In genomic region chr5:81853005-81853357, GRCh38 we compare ENCODE assay signal across 8 cellular contexts.
DNase-seq lines count a peak whose midpoint lies in the region; ATAC-seq and TF ChIP-seq lines count a peak whose summit lies in the region.

No MANE protein-coding gene starts in this region.

- no peak overlapping the region for H3K4me3 ChIP-seq in AG04450 (ENCODE audit: low read depth, low read length)
- H3K4me3 ChIP-seq in HEK293 (ENCODE audit: low read depth, low read length), result no peak overlapping the region

- H3K9me3 Mint-ChIP-seq in brain (peaks cover 0 to 2% (median 0%) of the 10 kb centered on the region in 5 experiments), nephron progenitor cell (no peaks in the 10 kb centered on the region)

- H3K4me1 ChIP-seq in HEK293 (ENCODE audit: control insufficient read depth, insufficient read depth, low read length), result peaks cover 8% of the 10 kb centered on the region

- H3K36me3 Mint-ChIP-seq in brain (no peaks in the 10 kb centered on the region), nephron progenitor cell (ENCODE audit: low read depth) (no peaks in the 10 kb centered on the region)

- CTCF ChIA-PET in AG04450 (lab: Charles Lee), result interaction anchor here (2.7 kb wide), 1 partner anchor 312 kb away, joined by 19 read pairs; no protein-coding TSS in a partner anchor
- CTCF ChIA-PET in HEK293 (lab: Yijun Ruan, JAX), result interaction anchor here (1.0 kb wide), 1 partner anchor 316 kb away, joined by 3 read pairs; no protein-coding TSS in a partner anchor

- DNase-seq in AG04450 (ENCODE audit: low read depth, low spot score) (no peak), nephron progenitor cell (no peak), KBM-7 (no peak), NK-92 (lab: John Stamatoyannopoulos, UW; ENCODE audit: unreplicated experiment) (no peak), RPMI8226 (no peak)

- H3K9me3 ChIP-seq in AG04450 (ENCODE audit: control insufficient read depth, insufficient read depth, low read length) (no peaks in the 10 kb centered on the region), HEK293 (ENCODE audit: control insufficient read depth, insufficient read depth, low read depth, low read length) (no peaks in the 10 kb centered on the region)

- H3K36me3 ChIP-seq in HEK293 (ENCODE audit: control insufficient read depth in 2 of 2, insufficient read depth in 1 of 2, low read length in 2 of 2), result no peaks in the 10 kb centered on the region

- no peak for ATAC-seq in HG03439 (IDR thresholded peaks at IDR 0.05; ENCODE audit: unreplicated experiment)

- peak overlapping the region; percentile 94 to 100 (median 99) for H3K27ac Mint-ChIP-seq in brain
- peak overlapping the region; percentile 98 for H3K27ac Mint-ChIP-seq in nephron progenitor cell

- peaks cover 99% of the 10 kb centered on the region for H3K4me1 Mint-ChIP-seq in brain
- peaks cover 92% of the 10 kb centered on the region for H3K4me1 Mint-ChIP-seq in nephron progenitor cell

- no peak for TF ChIP-seq CTCF in AG04450 (IDR thresholded peaks at IDR 0.05; ENCODE audit: low read depth, low read length)
- no peak for TF ChIP-seq CTCF in HEK293 (tag by site-specific recombination; IDR thresholded peaks at IDR 0.05)
- TF ChIP-seq CTCF in brain (conservative IDR thresholded peaks at IDR 0.05), result no peak
- no peak for TF ChIP-seq CTCF in nephron progenitor cell (IDR thresholded peaks at IDR 0.05)

- peak overlapping the region; percentile 83 to 97 (median 92) for H3K4me3 Mint-ChIP-seq in brain
- peak overlapping the region; percentile 91 for H3K4me3 Mint-ChIP-seq in nephron progenitor cell

- POLR2A ChIA-PET in AG04450 (lab: Yijun Ruan, JAX) (interaction anchor here (1.9 to 3.4 kb wide), 3 partner anchors 64 to 313 kb away, joined by 18 to 199 read pairs (median 32); partner anchors contain the start of gene SSBP2), HEK293 (lab: Yijun Ruan, JAX) (interaction anchor here (0.8 to 3.3 kb wide), 4 partner anchors 98 to 312 kb away, joined by 3 to 142 read pairs (median 14); partner anchors contain the start of gene SSBP2)

- in situ Hi-C loops in KBM-7 (cut with MboI; ENCODE audit: low pct_unique_long_range_greater_than_20kb, low sequenced_read_pairs), result no loop called here

- no peaks in the 10 kb centered on the region for H3K27me3 Mint-ChIP-seq in brain
- peaks cover 4% of the 10 kb centered on the region for H3K27me3 Mint-ChIP-seq in nephron progenitor cell (ENCODE audit: low read depth, poor library complexity)

- H3K27ac ChIP-seq in AG04450 (ENCODE audit: low read depth, low read length) (peak overlapping the region; percentile 31), HEK293 (ENCODE audit: extremely low read depth, low read depth, low read length) (peak overlapping the region; percentile 39; the same call in 1 of the 2 replicates)

- H3K27me3 ChIP-seq in AG04450 (ENCODE audit: control insufficient read depth, insufficient read depth, low read length), result no peaks in the 10 kb centered on the region

TF ChIP-seq in HEK293, 187 proteins besides CTCF, POLR2A, EP300 and RAD21:
- TF ChIP-seq ZNF423 (tag by site-specific recombination; IDR thresholded peaks at IDR 0.05), result 0 out of 2 replicates have a peak, but pooled peaks have one; percentile 3
- TF ChIP-seq ZSCAN16 (tag by site-specific recombination; IDR thresholded peaks at IDR 0.05), result no peak
- 0 out of 2 replicates have a peak, but pooled peaks have one; percentile 28 for TF ChIP-seq ZNF664 (tag by site-specific recombination; IDR thresholded peaks at IDR 0.05)
- no peak for TF ChIP-seq ZNF280C (tag by site-specific recombination; IDR thresholded peaks at IDR 0.05)
- TF ChIP-seq ZSCAN23 (tag by site-specific recombination; IDR thresholded peaks at IDR 0.05), result no peak
- TF ChIP-seq GLIS1 (tag by site-specific recombination; IDR thresholded peaks at IDR 0.05), result 0 out of 2 replicates have a peak, but pooled peaks have one; percentile 4
- TF ChIP-seq ZNF394 (tag by site-specific recombination; IDR thresholded peaks at IDR 0.05; ENCODE audit: borderline replicate concordance), result peak; percentile 38
- TF ChIP-seq SCRT2 (tag by site-specific recombination; IDR thresholded peaks at IDR 0.05), result peak; percentile 38; the same call in 1 of the 2 replicates
